Comparison of ENCODE assay signal across 9 cellular contexts in genomic region chr12:75623631-75624118, GRCh38.
DNase-seq lines count a peak whose midpoint lies in the region; ATAC-seq and TF ChIP-seq lines count a peak whose summit lies in the region.
"Had no signal": no experiment of that assay in that cellular context is flagged by ENCODE, and none has a peak within 500 bp of the region (broad histone marks: within the 10 kb centered on the region; RNA-seq: fewer than 3 reads in every experiment).

No MANE protein-coding gene starts in this region.

- H3K4me3 ChIP-seq in AG10803 (ENCODE audit: low read length), result no peak overlapping the region

- peak; percentile 25 for TF ChIP-seq CTCF in AG10803 (conservative IDR thresholded peaks at IDR 0.05; ENCODE audit: low read length)

- ATAC-seq in HG03469 (IDR thresholded peaks at IDR 0.05; ENCODE audit: unreplicated experiment) (no peak), GM18870 (IDR thresholded peaks at IDR 0.05; ENCODE audit: unreplicated experiment) (no peak)

- peak; percentile 38 for DNase-seq in AG10803 (ENCODE audit: low read depth)
- peak; percentile 10 for DNase-seq in HuH-7.5 (ENCODE audit: low spot score)
- peak; percentile 53 for DNase-seq in brain pericyte (ENCODE audit: low read depth, low spot score)
- peak; percentile 52 for DNase-seq in kidney tubule cell (ENCODE audit: low spot score)
- DNase-seq in activated CD8-positive, alpha-beta memory T cell treated with anti-CD3 and anti-CD28 coated beads, Interleukin-2, amount 50 U/mL, for 48 hours, result no peak
- no peak for DNase-seq in DMS153 treated with DMSO at 0.1 percent for 48 hours (lab: John Stamatoyannopoulos, UW; ENCODE audit: unreplicated experiment)
- DNase-seq: stimulated activated CD4-positive, alpha-beta T cell treated with anti-CD3 and anti-CD28 coated beads, Interleukin-2, amount 100 ng/mL, for 24 hours had no signal

Comparison
In these comparisons a context has a peak if more than half of its experiments do, and no peak if none do; other contexts are left out.
1. DNase-seq: peak in AG10803 (single experiment), HuH-7.5 (single experiment), brain pericyte (single experiment) and kidney tubule cell (single experiment); none in activated CD8-positive, alpha-beta memory T cell treated with anti-CD3 and anti-CD28 coated beads, Interleukin-2, amount 50 U/mL, for 48 hours (single experiment) and DMS153 treated with DMSO at 0.1 percent for 48 hours (single experiment).